In genomic region chr5:157245477-157245876, GRCh38 we compare ENCODE assay signal across 12 cellular contexts. TPM values are rescaled to one million over a fixed set of nuclear protein-coding genes. Genes with fewer than 3 reads are reported as not detected.
DNase-seq lines count a peak whose midpoint lies in the region; ATAC-seq, FAIRE-seq and TF ChIP-seq lines count a peak whose summit lies in the region.
"Had no signal": no experiment of that assay in that cellular context is flagged by ENCODE, and none has a peak within 500 bp of the region (broad histone marks: within the 10 kb centered on the region; RNA-seq: fewer than 3 reads in every experiment).

No MANE protein-coding gene starts in this region.

- no peak for DNase-seq in CD4-positive, alpha-beta memory T cell
- DNase-seq in HAP-1 (ENCODE audit: low spot score in 2 of 2) (peak; percentile 60 to 96), iPS-NIHi11 (ENCODE audit: low spot score) (peak; percentile 47), substantia nigra (lab: John Stamatoyannopoulos, UW) (no peak), GM12892 (ENCODE audit: insufficient read length) (no peak), NCI-H1092 (lab: John Stamatoyannopoulos, UW) (no peak)
- DNase-seq in activated CD8-positive, alpha-beta T cell treated with anti-CD3 and anti-CD28 coated beads for 36 hours, result no peak
- DNase-seq: colonic mucosa, glutamatergic neuron, NCI-H82 had no signal

- H3K4me1 Mint-ChIP-seq in CD4-positive, alpha-beta memory T cell, result peaks cover 55 to 84% (median 68%) of the 10 kb centered on the region in 4 donors
- H3K4me1 Mint-ChIP-seq in activated CD8-positive, alpha-beta T cell treated with anti-CD3 and anti-CD28 coated beads for 36 hours (ENCODE audit: low read depth), result peaks cover 88% of the 10 kb centered on the region

- no peak for ATAC-seq in activated CD8-positive, alpha-beta T cell treated with anti-CD3 and anti-CD28 coated beads for 36 hours
- ATAC-seq in HG03469 (IDR thresholded peaks at IDR 0.05; ENCODE audit: unreplicated experiment), result no peak

- H3K36me3 Mint-ChIP-seq in CD4-positive, alpha-beta memory T cell, result peaks cover 92 to 97% of the 10 kb centered on the region in 2 donors
- H3K36me3 Mint-ChIP-seq in activated CD8-positive, alpha-beta T cell treated with anti-CD3 and anti-CD28 coated beads for 36 hours (ENCODE audit: low read depth), result peaks cover 93% of the 10 kb centered on the region

- CTCF ChIA-PET in CD4-positive, alpha-beta memory T cell (lab: Charles Lee; ENCODE audit: partially characterized antibody), result interaction anchor here (1.0 to 16.6 kb wide), 5 partner anchors 19 to 98 kb away, joined by 3 to 237 read pairs (median 3); no protein-coding TSS in a partner anchor
- CTCF ChIA-PET in activated CD8-positive, alpha-beta T cell treated with anti-CD3 and anti-CD28 coated beads for 36 hours (lab: Charles Lee), result no interaction called here

- H3K9me3 Mint-ChIP-seq in CD4-positive, alpha-beta memory T cell, result peaks cover 0 to 1% (median 0%) of the 10 kb centered on the region in 8 donors
- no peaks in the 10 kb centered on the region for H3K9me3 Mint-ChIP-seq in activated CD8-positive, alpha-beta T cell treated with anti-CD3 and anti-CD28 coated beads for 36 hours

- H3K9me3 ChIP-seq in CD4-positive, alpha-beta memory T cell (ENCODE audit: control insufficient read depth in 1 of 2, low read length in 2 of 2), result no peaks in the 10 kb centered on the region
- no peaks in the 10 kb centered on the region for H3K9me3 ChIP-seq in HAP-1
- H3K9me3 ChIP-seq: colonic mucosa had no signal

- no peak for FAIRE-seq in GM12892 (lab: Jason Lieb, UNC)

- H3K4me3 ChIP-seq in CD4-positive, alpha-beta memory T cell (ENCODE audit: low read length in 2 of 2), result no peak overlapping the region
- no peak overlapping the region for H3K4me3 ChIP-seq in HAP-1
- H3K4me3 ChIP-seq: colonic mucosa, skin epidermis had no signal

- no peaks in the 10 kb centered on the region for H3K27me3 Mint-ChIP-seq in CD4-positive, alpha-beta memory T cell
- H3K27me3 Mint-ChIP-seq in activated CD8-positive, alpha-beta T cell treated with anti-CD3 and anti-CD28 coated beads for 36 hours, result no peaks in the 10 kb centered on the region

- H3K36me3 ChIP-seq in CD4-positive, alpha-beta memory T cell (ENCODE audit: insufficient read depth, low read length), result peaks cover 78% of the 10 kb centered on the region
- H3K36me3 ChIP-seq in HAP-1 (replicated peaks), result no peaks in the 10 kb centered on the region
- H3K36me3 ChIP-seq: colonic mucosa had no signal

- peak overlapping the region; percentile 1 for H3K27ac ChIP-seq in CD4-positive, alpha-beta memory T cell (ENCODE audit: low read depth, low read length)
- no peak overlapping the region for H3K27ac ChIP-seq in substantia nigra (ENCODE audit: low read depth, low read length, poor library complexity, severe bottlenecking)
- H3K27ac ChIP-seq: colonic mucosa, skin epidermis had no signal

- peak overlapping the region in 2 of 8 donors; percentile 17 for H3K4me3 Mint-ChIP-seq in CD4-positive, alpha-beta memory T cell
- no peak overlapping the region for H3K4me3 Mint-ChIP-seq in activated CD8-positive, alpha-beta T cell treated with anti-CD3 and anti-CD28 coated beads for 36 hours

- TF ChIP-seq POLR2A in GM12892 (IDR thresholded peaks at IDR 0.05; ENCODE audit: low read depth, low read length), result no peak

- no peak for TF ChIP-seq CTCF in activated CD8-positive, alpha-beta T cell treated with anti-CD3 and anti-CD28 coated beads for 36 hours (IDR thresholded peaks at IDR 0.05)

- H3K27me3 ChIP-seq in CD4-positive, alpha-beta memory T cell (ENCODE audit: insufficient read depth, low read length), result no peaks in the 10 kb centered on the region
- no peaks in the 10 kb centered on the region for H3K27me3 ChIP-seq in HAP-1 (ENCODE audit: low read depth)
- H3K27me3 ChIP-seq: colonic mucosa had no signal

- peaks cover 90% of the 10 kb centered on the region for H3K4me1 ChIP-seq in CD4-positive, alpha-beta memory T cell (ENCODE audit: insufficient read depth, low read length)
- H3K4me1 ChIP-seq in HAP-1, result peaks cover 12% of the 10 kb centered on the region
- H3K4me1 ChIP-seq: colonic mucosa had no signal

- peak overlapping the region; percentile 43 to 95 (median 76) for H3K27ac Mint-ChIP-seq in CD4-positive, alpha-beta memory T cell
- peak overlapping the region; percentile 95 for H3K27ac Mint-ChIP-seq in activated CD8-positive, alpha-beta T cell treated with anti-CD3 and anti-CD28 coated beads for 36 hours

- intact Hi-C loops in CD4-positive, alpha-beta memory T cell (cut with micrococcal nuclease), result loop anchor here (5.0 kb wide), 1 partner anchor 37 kb away; no protein-coding TSS in a partner anchor
- intact Hi-C loops in activated CD8-positive, alpha-beta T cell treated with anti-CD3 and anti-CD28 coated beads for 36 hours (cut with micrococcal nuclease), result no loop called here

- POLR2A ChIA-PET in CD4-positive, alpha-beta memory T cell (lab: Charles Lee; ENCODE audit: partially characterized antibody), result interaction anchor here (0.6 to 17.2 kb wide), 7 partner anchors 8 to 56 kb away, joined by 3 to 191 read pairs (median 4); no protein-coding TSS in a partner anchor
- POLR2A ChIA-PET in activated CD8-positive, alpha-beta T cell treated with anti-CD3 and anti-CD28 coated beads for 36 hours (lab: Charles Lee), result interaction anchor here (1.5 to 4.3 kb wide), 4 partner anchors 9 to 27 kb away, joined by 3 to 18 read pairs (median 13); no protein-coding TSS in a partner anchor

- in situ Hi-C loops in HAP-1 (cut with MboI; ENCODE audit: low sequenced_read_pairs), result no loop called here

RNA-seq across cellular contexts. Expression of gene CYFIP2, which starts 20.4 kb away (rescaled TPM):
- 100 to 1,000 TPM; 317 to 325 TPM for total RNA-seq in CD4-positive, alpha-beta memory T cell
- 100 to 1,000 TPM; 432 to 516 TPM for polyA plus RNA-seq in CD4-positive, alpha-beta memory T cell
- 100 to 1,000 TPM; 350 to 351 TPM for total RNA-seq in activated CD8-positive, alpha-beta T cell treated with anti-CD3 and anti-CD28 coated beads for 36 hours
- polyA plus RNA-seq in GM12892 (2012; ENCODE audit: missing spikeins), result 69.7 TPM

Comparison
In these comparisons a context has a peak if more than half of its experiments do, and no peak if none do; other contexts are left out.
1. DNase-seq: peak in HAP-1 (2 of 2) and iPS-NIHi11 (single experiment); none in CD4-positive, alpha-beta memory T cell (0 of 5), activated CD8-positive, alpha-beta T cell treated with anti-CD3 and anti-CD28 coated beads for 36 hours (single experiment), substantia nigra (0 of 49), GM12892 (single experiment) and NCI-H1092 (single experiment).